ENCODE assay signal across 16 cellular contexts in genomic region chr19:30361107-30361447, GRCh38. TPM values are rescaled to one million over a fixed set of nuclear protein-coding genes. Genes with fewer than 3 reads are reported as not detected.
DNase-seq lines count a peak whose midpoint lies in the region; ATAC-seq and TF ChIP-seq lines count a peak whose summit lies in the region.
"Had no signal": no experiment of that assay in that cellular context is flagged by ENCODE, and none has a peak within 500 bp of the region (broad histone marks: within the 10 kb centered on the region; RNA-seq: fewer than 3 reads in every experiment).

No MANE protein-coding gene starts in this region.

- peak overlapping the region; percentile 63 for H3K4me3 Mint-ChIP-seq in natural killer cell
- H3K4me3 Mint-ChIP-seq in natural killer cell treated with Interleukin-12 subunit alpha and Interleukin-12 subunit beta and Interleukin-15 and Interleukin-18, amount 100 ng/mL, for 72 hours = no peak overlapping the region

- H3K36me3 ChIP-seq in esophagus squamous epithelium = no peaks in the 10 kb centered on the region
- H3K36me3 ChIP-seq in psoas muscle (ENCODE audit: insufficient read depth in 1 of 2, low read depth in 1 of 2) = no peaks in the 10 kb centered on the region
- H3K36me3 ChIP-seq: HAP-1 had no signal

- H3K9me3 ChIP-seq in esophagus squamous epithelium (no peaks in the 10 kb centered on the region), psoas muscle (no peaks in the 10 kb centered on the region)
- H3K9me3 ChIP-seq: HAP-1 had no signal

- H3K4me1 ChIP-seq in esophagus squamous epithelium (peaks cover 0 to 17% (median 0%) of the 10 kb centered on the region in 3 donors), psoas muscle (no peaks in the 10 kb centered on the region)
- H3K4me1 ChIP-seq: HAP-1 had no signal

- H3K4me3 ChIP-seq in esophagus squamous epithelium = no peak overlapping the region
- H3K4me3 ChIP-seq in psoas muscle = peak overlapping the region; percentile 49
- H3K4me3 ChIP-seq: GM12878, HAP-1 had no signal

- H3K4me1 Mint-ChIP-seq in natural killer cell = peaks cover 18 to 19% of the 10 kb centered on the region in 2 donors
- H3K4me1 Mint-ChIP-seq in natural killer cell treated with Interleukin-12 subunit alpha and Interleukin-12 subunit beta and Interleukin-15 and Interleukin-18, amount 100 ng/mL, for 72 hours (ENCODE audit: low read depth in 2 of 2) = peaks cover 8 to 13% of the 10 kb centered on the region in 2 donors

- no peaks in the 10 kb centered on the region for H3K9me3 Mint-ChIP-seq in natural killer cell
- H3K9me3 Mint-ChIP-seq in natural killer cell treated with Interleukin-12 subunit alpha and Interleukin-12 subunit beta and Interleukin-15 and Interleukin-18, amount 100 ng/mL, for 72 hours = no peaks in the 10 kb centered on the region

- peak overlapping the region; percentile 11 to 65 for H3K27ac Mint-ChIP-seq in natural killer cell
- H3K27ac Mint-ChIP-seq in natural killer cell treated with Interleukin-12 subunit alpha and Interleukin-12 subunit beta and Interleukin-15 and Interleukin-18, amount 100 ng/mL, for 72 hours = no peak overlapping the region

- TF ChIP-seq CTCF in natural killer cell (IDR thresholded peaks at IDR 0.05) (no peak), esophagus squamous epithelium (IDR thresholded peaks at IDR 0.05) (no peak), psoas muscle (IDR thresholded peaks at IDR 0.05) (no peak)

- no peak for ATAC-seq in natural killer cell
- no peak for ATAC-seq in natural killer cell treated with Interleukin-12 subunit alpha and Interleukin-12 subunit beta and Interleukin-15 and Interleukin-18, amount 100 ng/mL, for 72 hours
- no peak for ATAC-seq in psoas muscle
- no peak for ATAC-seq in Right ventricle myocardium superior (ENCODE audit: poor library complexity)
- ATAC-seq: GM12878 had no signal

- H3K27me3 ChIP-seq in esophagus squamous epithelium (no peaks in the 10 kb centered on the region), psoas muscle (ENCODE audit: insufficient read depth in 3 of 3, low read length in 2 of 3) (no peaks in the 10 kb centered on the region)

- peaks cover 14 to 15% of the 10 kb centered on the region in 2 donors for H3K27me3 Mint-ChIP-seq in natural killer cell (ENCODE audit: low read depth in 2 of 2)
- H3K27me3 Mint-ChIP-seq in natural killer cell treated with Interleukin-12 subunit alpha and Interleukin-12 subunit beta and Interleukin-15 and Interleukin-18, amount 100 ng/mL, for 72 hours = peaks cover 9 to 31% of the 10 kb centered on the region in 2 donors

- H3K27ac ChIP-seq in esophagus squamous epithelium (peak overlapping the region in 3 of 4 donors; percentile 27 to 66 (median 44)), psoas muscle (no peak overlapping the region)

- H3K36me3 Mint-ChIP-seq in natural killer cell = no peaks in the 10 kb centered on the region
- H3K36me3 Mint-ChIP-seq in natural killer cell treated with Interleukin-12 subunit alpha and Interleukin-12 subunit beta and Interleukin-15 and Interleukin-18, amount 100 ng/mL, for 72 hours = no peaks in the 10 kb centered on the region
- H3K36me3 Mint-ChIP-seq: CD14-positive monocyte had no signal

- TF ChIP-seq POLR2A in esophagus squamous epithelium (IDR thresholded peaks at IDR 0.05) = no peak

- intact Hi-C loops in natural killer cell (cut with micrococcal nuclease) (no loop called here), esophagus squamous epithelium (cut with DNase I) (no loop called here), psoas muscle (cut with DNase I) (no loop called here), Right ventricle myocardium superior (cut with DNase I) (no loop called here)

- DNase-seq in natural killer cell (no peak), esophagus squamous epithelium (lab: John Stamatoyannopoulos, UW) (no peak), psoas muscle (no peak), Right ventricle myocardium superior (no peak), DMS 273 (lab: John Stamatoyannopoulos, UW; ENCODE audit: unreplicated experiment) (no peak), SK-N-DZ (ENCODE audit: low spot score) (no peak), GDM1 (lab: John Stamatoyannopoulos, UW) (no peak)
- DNase-seq in natural killer cell treated with Interleukin-12 subunit alpha and Interleukin-12 subunit beta and Interleukin-15 and Interleukin-18, amount 100 ng/mL, for 72 hours (ENCODE audit: low spot score) = no peak
- DNase-seq: 8988T, COR-L47, Karpas-422, NCI-H1930, NCI-H510A treated with DMSO at 0.1 percent for 48 hours had no signal

- WGBS in esophagus squamous epithelium, 2 donors = 59 to 87% methylated on average over 4 of the region's 4 CpGs
- 42 to 52% (median 50%) methylated on average over 4 of the region's 4 CpGs for WGBS in psoas muscle, 3 donors

RNA-seq across cellular contexts. Expression of gene ZNF536, which starts 11.1 kb away (rescaled TPM):
- total RNA-seq in natural killer cell (not detected), esophagus squamous epithelium (1 to 10 TPM in 2 of 4 donors, under 1 TPM in 2; 0.44 to 7.4 (median 0.88) TPM), psoas muscle (under 1 TPM; 0.08 to 0.94 (median 0.26) TPM), Right ventricle myocardium superior (4.8 TPM)
- total RNA-seq in natural killer cell treated with Interleukin-12 subunit alpha and Interleukin-12 subunit beta and Interleukin-15 and Interleukin-18, amount 100 ng/mL, for 72 hours = not detected
- polyA plus RNA-seq in psoas muscle = under 1 TPM in 2 of 3 donors, not detected in 1; 0.01 to 0.22 TPM
- 0.22 TPM in 1 of 2 replicates, not detected in the other for polyA plus RNA-seq in SK-N-DZ (2014; cell fraction: cytosol; rRNA removed)
- polyA plus RNA-seq in SK-N-DZ (2014; cell fraction: nucleus; rRNA removed) = not detected in 2 replicates
- total RNA-seq: GM12878 had no signal
- polyA plus RNA-seq: CD14-positive monocyte, GM12878 had no signal

Comparison
In these comparisons a context has a peak if more than half of its experiments do, and no peak if none do; other contexts are left out.
1. H3K27ac Mint-ChIP-seq: peak in natural killer cell (2 of 2); none in natural killer cell treated with Interleukin-12 subunit alpha and Interleukin-12 subunit beta and Interleukin-15 and Interleukin-18, amount 100 ng/mL, for 72 hours (0 of 2).